Comparison of ENCODE assay signal across 9 cellular contexts in the genomic region with DNA sequence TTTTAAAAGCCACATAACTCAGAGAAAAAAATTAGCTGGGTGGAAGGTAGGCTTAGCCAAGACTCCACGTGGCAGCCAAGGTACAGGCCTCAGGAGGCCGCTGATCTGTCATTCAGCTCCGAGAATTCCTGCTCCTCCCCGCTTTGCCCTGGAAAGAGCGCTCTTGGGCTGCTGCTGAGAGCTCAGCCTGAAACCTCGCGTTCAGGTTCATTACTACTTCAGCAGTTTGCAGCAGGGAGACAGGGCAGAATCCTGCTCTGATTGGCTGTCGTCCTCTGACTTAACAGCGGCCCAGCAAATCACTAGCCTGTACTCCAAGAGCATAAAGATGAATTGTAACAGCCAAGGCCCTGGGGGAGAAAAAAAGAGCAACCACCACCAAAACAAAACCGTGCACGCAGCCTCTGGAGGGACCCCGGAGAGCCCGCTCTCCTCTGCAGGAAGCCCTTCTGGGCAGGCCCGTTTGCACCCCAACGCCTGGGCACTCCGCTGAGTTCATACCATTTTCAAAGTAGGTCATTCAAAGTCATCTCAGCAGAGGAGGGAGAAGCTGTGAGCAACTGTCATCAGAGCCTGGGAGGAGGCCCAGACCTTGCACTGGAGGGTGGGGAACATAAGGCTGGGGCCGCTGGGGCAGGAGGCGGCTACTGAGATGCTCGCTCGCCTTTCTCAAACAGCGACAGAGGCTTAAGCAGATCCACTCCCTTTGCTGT. TPM values are rescaled to one million over a fixed set of nuclear protein-coding genes. Genes with fewer than 3 reads are reported as not detected.
DNase-seq lines count a peak whose midpoint lies in the region; ATAC-seq and TF ChIP-seq lines count a peak whose summit lies in the region.
"Had no signal": no experiment of that assay in that cellular context is flagged by ENCODE, and none has a peak within 500 bp of the region (broad histone marks: within the 10 kb centered on the region; RNA-seq: fewer than 3 reads in every experiment).

No MANE protein-coding gene starts in this region.

- peak overlapping the region; percentile 0 for H3K4me3 ChIP-seq in smooth muscle cell

- H3K4me2 ChIP-seq in smooth muscle cell: peak overlapping the region; percentile 19

- H3K79me2 ChIP-seq in smooth muscle cell (ENCODE audit: low read depth): no peaks in the 10 kb centered on the region

- no peaks in the 10 kb centered on the region for H3K36me3 ChIP-seq in smooth muscle cell (ENCODE audit: low read depth)

- peak overlapping the region; percentile 17 for H3K27ac ChIP-seq in smooth muscle cell (ENCODE audit: low read depth)

- TF ChIP-seq CTCF in smooth muscle cell (IDR thresholded peaks at IDR 0.05; ENCODE audit: borderline replicate concordance, insufficient read depth, poor library complexity, severe bottlenecking): no peak

- no peaks in the 10 kb centered on the region for H3F3A ChIP-seq in smooth muscle cell (ENCODE audit: low read depth)

- H3K4me1 ChIP-seq in smooth muscle cell (ENCODE audit: low read depth): no peaks in the 10 kb centered on the region

- DNase-seq in NCI-H524 treated with DMSO at 0.1 percent for 48 hours (lab: John Stamatoyannopoulos, UW) (peak; percentile 92), epidermal melanocyte (ENCODE audit: insufficient read length, low spot score) (peak; percentile 46), kidney glomerular epithelial cell (lab: John Stamatoyannopoulos, UW) (peak; percentile 28), smooth muscle cell (lab: John Stamatoyannopoulos, UW; ENCODE audit: unreplicated experiment) (no peak), RPMI8226 (no peak), GM03348 (ENCODE audit: low spot score) (no peak)
- DNase-seq: amniotic stem cell had no signal

- H3K9me3 ChIP-seq in smooth muscle cell (replicated peaks; ENCODE audit: low read depth): no peaks in the 10 kb centered on the region

- no peak overlapping the region for H3K9ac ChIP-seq in smooth muscle cell (ENCODE audit: low read depth)

- no peaks in the 10 kb centered on the region for H3K27me3 ChIP-seq in smooth muscle cell (ENCODE audit: low read depth)

- H4K20me1 ChIP-seq in smooth muscle cell (ENCODE audit: low read depth): no peaks in the 10 kb centered on the region

- H2AFZ ChIP-seq in smooth muscle cell (ENCODE audit: low read depth): peak overlapping the region; percentile 34

- 30% methylated on average over 21 of the region's 21 CpGs for WGBS in smooth muscle cell (ENCODE audit: low lambda C conversion rate)

- ATAC-seq in HG03442 (IDR thresholded peaks at IDR 0.05; ENCODE audit: unreplicated experiment): no peak
- no peak for ATAC-seq in GM21723 (IDR thresholded peaks at IDR 0.05; ENCODE audit: unreplicated experiment)

RNA-seq across cellular contexts. Expression of a gene that starts 42.2 kb away (rescaled TPM):
- 40.6 and 45.8 TPM in 2 replicates for total RNA-seq in smooth muscle cell
- polyA plus RNA-seq in smooth muscle cell: 17.9 and 22.8 TPM in 2 replicates

Comparison
In these comparisons a context has a peak if more than half of its experiments do, and no peak if none do; other contexts are left out.
1. DNase-seq: peak in NCI-H524 treated with DMSO at 0.1 percent for 48 hours (single experiment), epidermal melanocyte (single experiment) and kidney glomerular epithelial cell (single experiment); none in smooth muscle cell (single experiment), RPMI8226 (single experiment) and GM03348 (single experiment).